Comparison of ENCODE assay signal across 20 cellular contexts in genomic region chrX:43446752-43447151, GRCh38.
DNase-seq lines count a peak whose midpoint lies in the region; ATAC-seq and TF ChIP-seq lines count a peak whose summit lies in the region.
"Had no signal": no experiment of that assay in that cellular context is flagged by ENCODE, and none has a peak within 500 bp of the region (broad histone marks: within the 10 kb centered on the region; RNA-seq: fewer than 3 reads in every experiment).

No MANE protein-coding gene starts in this region.

- TF ChIP-seq POLR2A in thyroid gland (IDR thresholded peaks at IDR 0.05), result no peak

- no peaks in the 10 kb centered on the region for H3K27me3 ChIP-seq in thyroid gland

- no peaks in the 10 kb centered on the region for H3K4me1 Mint-ChIP-seq in activated T-cell treated with anti-CD3 and anti-CD28 coated beads, Interleukin-2, amount 50 U/mL, for 72 hours (ENCODE audit: low read depth)
- H3K4me1 Mint-ChIP-seq in Calu3 (ENCODE audit: low read depth, unreplicated experiment), result no peaks in the 10 kb centered on the region
- H3K4me1 Mint-ChIP-seq: B cell; CD8-positive, alpha-beta memory T cell; GM23338 had no signal

- H3K36me3 Mint-ChIP-seq in activated T-cell treated with anti-CD3 and anti-CD28 coated beads, Interleukin-2, amount 50 U/mL, for 72 hours (ENCODE audit: insufficient read depth in 2 of 2), result peaks cover 0 to 3% of the 10 kb centered on the region in 2 donors
- H3K36me3 Mint-ChIP-seq in Calu3 (ENCODE audit: insufficient read depth, unreplicated experiment), result no peaks in the 10 kb centered on the region

- H3K9me3 Mint-ChIP-seq in activated T-cell treated with anti-CD3 and anti-CD28 coated beads, Interleukin-2, amount 50 U/mL, for 72 hours, result peaks cover 4 to 6% of the 10 kb centered on the region in 2 donors
- peaks cover 3% of the 10 kb centered on the region for H3K9me3 Mint-ChIP-seq in Calu3 (ENCODE audit: low read depth, unreplicated experiment)

- peak overlapping the region; percentile 65 for H3K27ac Mint-ChIP-seq in activated T-cell treated with anti-CD3 and anti-CD28 coated beads, Interleukin-2, amount 50 U/mL, for 72 hours
- no peak overlapping the region for H3K27ac Mint-ChIP-seq in Calu3 (ENCODE audit: unreplicated experiment)
- H3K27ac Mint-ChIP-seq: B cell; CD4-positive, alpha-beta T cell; CD8-positive, alpha-beta memory T cell; GM23338; H9 had no signal

- BruUV-seq in Calu3 (replicated peaks; lab: Mats Ljungman, UMichigan), result no TSS peak

- intact Hi-C loops in Calu3 (cut with micrococcal nuclease; ENCODE audit: unreplicated experiment) (no loop called here), thyroid gland (cut with DNase I) (no loop called here)

- ATAC-seq in activated T-cell treated with anti-CD3 and anti-CD28 coated beads, Interleukin-2, amount 50 U/mL, for 72 hours (replicated peaks in 1 of 2), result no peak
- ATAC-seq: GM12878, GM23338, HCT116 had no signal

- TF ChIP-seq CTCF in Calu3 (IDR thresholded peaks at IDR 0.05; ENCODE audit: unreplicated experiment) (no peak), thyroid gland (IDR thresholded peaks at IDR 0.05) (no peak)

- CTCF ChIA-PET in Calu3 (lab: Charles Lee), result no interaction called here

- no peak overlapping the region for H3K27ac ChIP-seq in substantia nigra (ENCODE audit: low read depth, low read length, poor library complexity, severe bottlenecking)
- H3K27ac ChIP-seq in thyroid gland, result no peak overlapping the region
- H3K27ac ChIP-seq: BLaER1, C4-2B had no signal

- no peak overlapping the region for H3K4me3 Mint-ChIP-seq in activated T-cell treated with anti-CD3 and anti-CD28 coated beads, Interleukin-2, amount 50 U/mL, for 72 hours
- H3K4me3 Mint-ChIP-seq in Calu3 (ENCODE audit: low read depth, unreplicated experiment), result no peak overlapping the region
- H3K4me3 Mint-ChIP-seq: B cell; CD4-positive, alpha-beta T cell; CD8-positive, alpha-beta memory T cell; GM23338; H9 had no signal

- peaks cover under 1% of the 10 kb centered on the region for H3K27me3 Mint-ChIP-seq in activated T-cell treated with anti-CD3 and anti-CD28 coated beads, Interleukin-2, amount 50 U/mL, for 72 hours (ENCODE audit: low read depth)
- H3K27me3 Mint-ChIP-seq in Calu3 (ENCODE audit: unreplicated experiment), result no peaks in the 10 kb centered on the region
- H3K27me3 Mint-ChIP-seq: B cell had no signal

- H3K4me1 ChIP-seq in thyroid gland, result no peaks in the 10 kb centered on the region
- H3K4me1 ChIP-seq: BLaER1 had no signal

- H3K36me3 ChIP-seq in thyroid gland, result no peaks in the 10 kb centered on the region
- H3K36me3 ChIP-seq: BLaER1 had no signal

- no peaks in the 10 kb centered on the region for H3K9me3 ChIP-seq in thyroid gland

- 50 to 69% methylated on average over 2 of the region's 2 CpGs for WGBS in thyroid gland, 2 donors

- DNase-seq in NCI-H748 (lab: John Stamatoyannopoulos, UW; ENCODE audit: unreplicated experiment) (peak; percentile 30), NCI-H748 treated with DMSO at 0.1 percent for 48 hours (lab: John Stamatoyannopoulos, UW) (no peak), Calu3 (peak; percentile 3), kidney tubule cell (ENCODE audit: low spot score) (peak; percentile 65), substantia nigra (lab: John Stamatoyannopoulos, UW) (no peak), thyroid gland (no peak)
- no peak for DNase-seq in activated T-cell treated with anti-CD3 and anti-CD28 coated beads, Interleukin-2, amount 50 U/mL, for 72 hours
- no peak for DNase-seq in activated T-cell treated with anti-CD3 and anti-CD28 coated beads, Interleukin-2, amount 50 U/mL, for 1 hour
- DNase-seq: CD4-positive, alpha-beta T cell; CD8-positive, alpha-beta memory T cell; DMS79; EL; GDM1; H9 had no signal

- H3K4me3 ChIP-seq in thyroid gland (replicated peaks in 1 of 3), result no peak overlapping the region
- H3K4me3 ChIP-seq: BLaER1, GM12878, GM23338 had no signal

Comparison
In these comparisons a context has a peak if more than half of its experiments do, and no peak if none do; other contexts are left out.
1. DNase-seq: peak in NCI-H748 (single experiment), Calu3 (single experiment) and kidney tubule cell (single experiment); none in NCI-H748 treated with DMSO at 0.1 percent for 48 hours (single experiment), activated T-cell treated with anti-CD3 and anti-CD28 coated beads, Interleukin-2, amount 50 U/mL, for 72 hours (0 of 2), activated T-cell treated with anti-CD3 and anti-CD28 coated beads, Interleukin-2, amount 50 U/mL, for 1 hour (single experiment), substantia nigra (0 of 49) and thyroid gland (0 of 2).